1 cellular context compared by ENCODE assay signal in genomic region chr3:128881576-128881975, GRCh38.
TF ChIP-seq lines count a peak whose summit lies in the region.

No MANE protein-coding gene starts in this region.

TF ChIP-seq in GM12878, 131 proteins besides CTCF, POLR2A, EP300 and RAD21:
- TF ChIP-seq STAT1 (conservative IDR thresholded peaks at IDR 0.05), result no peak
- no peak for TF ChIP-seq BRCA1 (IDR thresholded peaks at IDR 0.05; ENCODE audit: low read depth, low read length)
